ENCODE assay signal across 2 cellular contexts in the genomic region with DNA sequence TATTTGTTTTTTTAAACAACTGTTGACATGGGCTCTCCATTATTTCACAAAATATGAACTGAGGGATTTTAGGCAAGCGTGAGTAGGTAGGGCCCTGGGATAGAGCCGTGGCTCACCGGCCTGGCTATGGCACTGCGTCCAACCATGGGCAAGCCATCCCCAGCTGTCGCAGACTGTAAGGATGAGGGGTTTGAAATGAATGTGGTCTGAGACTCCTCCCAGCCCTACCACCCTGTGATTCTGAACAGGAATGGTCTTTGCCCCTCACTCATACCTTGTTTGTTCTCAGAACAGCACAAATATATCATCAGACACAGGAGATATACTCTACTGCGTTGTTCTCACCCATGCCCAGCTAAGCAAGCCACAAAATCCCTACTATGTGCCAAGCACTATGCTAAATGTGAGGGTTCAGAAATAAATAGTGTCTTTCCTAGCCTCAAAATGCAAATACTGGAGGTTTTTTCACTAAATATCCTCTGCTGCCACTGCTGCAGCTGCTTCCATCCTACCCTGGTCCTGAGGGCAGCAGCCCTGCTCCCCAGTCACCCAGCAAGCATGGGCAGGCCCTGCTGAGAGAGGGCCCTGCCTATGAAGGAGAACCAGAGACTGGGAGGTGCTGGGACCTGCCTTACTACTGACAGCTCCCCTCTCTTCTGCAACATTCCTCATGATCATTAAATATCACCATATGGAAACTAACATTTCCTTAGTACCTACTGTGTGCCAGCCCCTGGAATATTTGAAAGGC.
A peak's percentile ranks its signal among the peaks of the same experiment; 100 is the strongest.
TF ChIP-seq lines count a peak whose summit lies in the region.

No MANE protein-coding gene starts in this region.

TF ChIP-seq in HepG2, 621 proteins besides CTCF, POLR2A, EP300 and RAD21 (continues in another document):
- no peak for TF ChIP-seq LCORL (IDR thresholded peaks at IDR 0.05)
- TF ChIP-seq LCORL (CRISPR knock-in tag; IDR thresholded peaks at IDR 0.05), result peak; percentile 57; the same call in 1 of the 2 replicates
- TF ChIP-seq ZNF263 (CRISPR knock-in tag; IDR thresholded peaks at IDR 0.05), result peak; percentile 95
- peak; percentile 14; the same call in 1 of the 2 replicates for TF ChIP-seq FOXC1 (CRISPR knock-in tag; IDR thresholded peaks at IDR 0.05; ENCODE audit: borderline replicate concordance)
- TF ChIP-seq, protein P1, sequence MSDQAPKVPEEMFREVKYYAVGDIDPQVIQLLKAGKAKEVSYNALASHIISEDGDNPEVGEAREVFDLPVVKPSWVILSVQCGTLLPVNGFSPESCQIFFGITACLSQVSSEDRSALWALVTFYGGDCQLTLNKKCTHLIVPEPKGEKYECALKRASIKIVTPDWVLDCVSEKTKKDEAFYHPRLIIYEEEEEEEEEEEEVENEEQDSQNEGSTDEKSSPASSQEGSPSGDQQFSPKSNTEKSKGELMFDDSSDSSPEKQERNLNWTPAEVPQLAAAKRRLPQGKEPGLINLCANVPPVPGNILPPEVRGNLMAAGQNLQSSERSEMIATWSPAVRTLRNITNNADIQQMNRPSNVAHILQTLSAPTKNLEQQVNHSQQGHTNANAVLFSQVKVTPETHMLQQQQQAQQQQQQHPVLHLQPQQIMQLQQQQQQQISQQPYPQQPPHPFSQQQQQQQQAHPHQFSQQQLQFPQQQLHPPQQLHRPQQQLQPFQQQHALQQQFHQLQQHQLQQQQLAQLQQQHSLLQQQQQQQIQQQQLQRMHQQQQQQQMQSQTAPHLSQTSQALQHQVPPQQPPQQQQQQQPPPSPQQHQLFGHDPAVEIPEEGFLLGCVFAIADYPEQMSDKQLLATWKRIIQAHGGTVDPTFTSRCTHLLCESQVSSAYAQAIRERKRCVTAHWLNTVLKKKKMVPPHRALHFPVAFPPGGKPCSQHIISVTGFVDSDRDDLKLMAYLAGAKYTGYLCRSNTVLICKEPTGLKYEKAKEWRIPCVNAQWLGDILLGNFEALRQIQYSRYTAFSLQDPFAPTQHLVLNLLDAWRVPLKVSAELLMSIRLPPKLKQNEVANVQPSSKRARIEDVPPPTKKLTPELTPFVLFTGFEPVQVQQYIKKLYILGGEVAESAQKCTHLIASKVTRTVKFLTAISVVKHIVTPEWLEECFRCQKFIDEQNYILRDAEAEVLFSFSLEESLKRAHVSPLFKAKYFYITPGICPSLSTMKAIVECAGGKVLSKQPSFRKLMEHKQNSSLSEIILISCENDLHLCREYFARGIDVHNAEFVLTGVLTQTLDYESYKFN (CRISPR knock-in tag; conservative IDR thresholded peaks at IDR 0.05), result peak; percentile 60
- peak; percentile 97 for TF ChIP-seq ZKSCAN1 (IDR thresholded peaks at IDR 0.05; ENCODE audit: low read length)
- TF ChIP-seq ELF1 (CRISPR knock-in tag; IDR thresholded peaks at IDR 0.05), result no peak
- TF ChIP-seq, protein P2, sequence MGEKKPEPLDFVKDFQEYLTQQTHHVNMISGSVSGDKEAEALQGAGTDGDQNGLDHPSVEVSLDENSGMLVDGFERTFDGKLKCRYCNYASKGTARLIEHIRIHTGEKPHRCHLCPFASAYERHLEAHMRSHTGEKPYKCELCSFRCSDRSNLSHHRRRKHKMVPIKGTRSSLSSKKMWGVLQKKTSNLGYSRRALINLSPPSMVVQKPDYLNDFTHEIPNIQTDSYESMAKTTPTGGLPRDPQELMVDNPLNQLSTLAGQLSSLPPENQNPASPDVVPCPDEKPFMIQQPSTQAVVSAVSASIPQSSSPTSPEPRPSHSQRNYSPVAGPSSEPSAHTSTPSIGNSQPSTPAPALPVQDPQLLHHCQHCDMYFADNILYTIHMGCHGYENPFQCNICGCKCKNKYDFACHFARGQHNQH (CRISPR knock-in tag; IDR thresholded peaks at IDR 0.05), result peak; percentile 26; the same call in 1 of the 2 replicates
- no peak for TF ChIP-seq SUZ12 (IDR thresholded peaks at IDR 0.05; ENCODE audit: low read depth, low read length)
- TF ChIP-seq ZNF703 (CRISPR knock-in tag; IDR thresholded peaks at IDR 0.05; ENCODE audit: borderline replicate concordance), result no peak
- TF ChIP-seq HNF4G (IDR thresholded peaks at IDR 0.05; ENCODE audit: borderline replicate concordance, low read depth, low read length), result no peak
- 0 out of 2 replicates have a peak, but pooled peaks have one; percentile 25 for TF ChIP-seq HNF4G (CRISPR knock-in tag; IDR thresholded peaks at IDR 0.05; ENCODE audit: borderline replicate concordance, low read depth)
- TF ChIP-seq, protein P3, sequence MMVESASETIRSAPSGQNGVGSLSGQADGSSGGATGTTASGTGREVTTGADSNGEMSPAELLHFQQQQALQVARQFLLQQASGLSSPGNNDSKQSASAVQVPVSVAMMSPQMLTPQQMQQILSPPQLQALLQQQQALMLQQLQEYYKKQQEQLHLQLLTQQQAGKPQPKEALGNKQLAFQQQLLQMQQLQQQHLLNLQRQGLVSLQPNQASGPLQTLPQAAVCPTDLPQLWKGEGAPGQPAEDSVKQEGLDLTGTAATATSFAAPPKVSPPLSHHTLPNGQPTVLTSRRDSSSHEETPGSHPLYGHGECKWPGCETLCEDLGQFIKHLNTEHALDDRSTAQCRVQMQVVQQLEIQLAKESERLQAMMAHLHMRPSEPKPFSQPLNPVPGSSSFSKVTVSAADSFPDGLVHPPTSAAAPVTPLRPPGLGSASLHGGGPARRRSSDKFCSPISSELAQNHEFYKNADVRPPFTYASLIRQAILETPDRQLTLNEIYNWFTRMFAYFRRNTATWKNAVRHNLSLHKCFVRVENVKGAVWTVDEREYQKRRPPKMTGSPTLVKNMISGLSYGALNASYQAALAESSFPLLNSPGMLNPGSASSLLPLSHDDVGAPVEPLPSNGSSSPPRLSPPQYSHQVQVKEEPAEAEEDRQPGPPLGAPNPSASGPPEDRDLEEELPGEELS (CRISPR knock-in tag; IDR thresholded peaks at IDR 0.05), result 0 out of 2 replicates have a peak, but pooled peaks have one; percentile 18
- peak; percentile 81 for TF ChIP-seq SALL1 (CRISPR knock-in tag; IDR thresholded peaks at IDR 0.05)
- no peak for TF ChIP-seq ZNF333 (CRISPR knock-in tag; IDR thresholded peaks at IDR 0.05; ENCODE audit: borderline replicate concordance)
- TF ChIP-seq ZNF713 (CRISPR knock-in tag; IDR thresholded peaks at IDR 0.05), result 0 out of 2 replicates have a peak, but pooled peaks have one; percentile 38

TF ChIP-seq in K562, 482 proteins besides CTCF, POLR2A, EP300 and RAD21:
- TF ChIP-seq SP1 (CRISPR knock-in tag; IDR thresholded peaks at IDR 0.05), result no peak
- TF ChIP-seq ZKSCAN1 (IDR thresholded peaks at IDR 0.05; ENCODE audit: low read depth, low read length), result peak; percentile 81
- TF ChIP-seq NCOA1 (IDR thresholded peaks at IDR 0.05; ENCODE audit: low read depth), result no peak
